In the genomic region with DNA sequence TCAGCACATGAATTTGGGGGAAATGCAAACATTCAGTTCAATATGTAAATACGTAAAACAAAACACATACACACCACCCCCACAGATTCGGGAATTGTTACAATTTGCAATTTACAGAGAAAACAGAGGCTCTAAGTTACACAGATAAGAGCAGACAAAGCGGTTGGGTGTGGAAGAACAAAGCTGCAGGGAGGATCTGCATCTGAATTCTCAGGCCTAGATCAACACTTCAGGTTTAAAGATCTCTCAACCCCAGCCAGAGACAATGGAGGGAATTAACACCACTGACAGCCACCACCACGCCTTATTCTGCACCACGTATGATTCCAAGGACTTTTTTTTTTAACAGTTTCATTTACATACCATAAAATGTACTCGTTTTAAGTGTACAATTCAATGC, we compare ENCODE assay signal across 34 cellular contexts.
"Had no signal": no experiment of that assay in that cellular context is flagged by ENCODE, and none has a peak within 500 bp of the region (broad histone marks: within the 10 kb centered on the region; RNA-seq: fewer than 3 reads in every experiment).

No MANE protein-coding gene starts in this region.

- H3K4me3 ChIP-seq: adrenal gland, body of pancreas, breast epithelium had no signal

- FAIRE-seq: astrocyte, TTC549 had no signal

- DNase-seq: activated CD4-positive, alpha-beta memory T cell treated with anti-CD3 and anti-CD28 coated beads, Interleukin-2, amount 10 ng/mL, durations not matched to agents 7 days and 5 days; activated CD4-positive, alpha-beta T cell treated with anti-CD3 and anti-CD28 coated beads for 1 hour; activated CD4-positive, alpha-beta T cell treated with anti-CD3 and anti-CD28 coated beads for 36 hours; activated CD4-positive, alpha-beta T cell treated with anti-CD3 and anti-CD28 coated beads for 48 hours; activated CD4-positive, alpha-beta T cell treated with anti-CD3 and anti-CD28 coated beads, Interleukin-2, amount 10 ng/mL, durations not matched to agents 7 days and 5 days; activated CD4-positive, alpha-beta T cell treated with anti-CD3 and anti-CD28 coated beads, Interleukin-2, amount 50 U/mL, for 48 hours; activated CD4-positive, CD25-positive, alpha-beta regulatory T cell; activated CD8-positive, alpha-beta memory T cell treated with anti-CD3 and anti-CD28 coated beads for 24 hours; activated CD8-positive, alpha-beta memory T cell treated with anti-CD3 and anti-CD28 coated beads, Interleukin-2, amount 10 ng/mL, durations not matched to agents 7 days and 5 days; activated CD8-positive, alpha-beta T cell treated with anti-CD3 and anti-CD28 coated beads, Interleukin-2, amount 10 ng/mL, durations not matched to agents 7 days and 5 days; activated effector memory CD4-positive, alpha-beta T cell treated with anti-CD3 and anti-CD28 coated beads, Interleukin-2, amount 50 U/mL, for 16 hours; activated gamma-delta T cell treated with Interleukin-2 at 50 U/mL for 16 hours; activated naive CD4-positive, alpha-beta T cell; activated naive CD4-positive, alpha-beta T cell treated with anti-CD3 and anti-CD28 coated beads for 36 hours; activated naive CD4-positive, alpha-beta T cell treated with anti-CD3 and anti-CD28 coated beads, Interleukin-2, amount 50 U/mL, for 16 hours; activated naive CD8-positive, alpha-beta T cell treated with anti-CD3 and anti-CD28 coated beads for 36 hours; activated T-cell treated with anti-CD3 and anti-CD28 coated beads for 4 hours; activated T-cell treated with anti-CD3 and anti-CD28 coated beads, Interleukin-2, amount 50 U/mL, for 1 hour; activated T-cell treated with anti-CD3 and anti-CD28 coated beads, Interleukin-2, amount 50 U/mL, for 4 hours; activated T-cell treated with anti-CD3 and anti-CD28 coated beads, Interleukin-2, amount 50 U/mL, for 72 hours; adrenal gland; amniotic stem cell; body of pancreas; brain microvascular endothelial cell; central memory CD4-positive, alpha-beta T cell; T-helper 2 cell; T-helper 9 cell had no signal

- H3K36me3 ChIP-seq: adrenal gland, brain microvascular endothelial cell, breast epithelium had no signal

- H3K9me3 ChIP-seq: adrenal gland, body of pancreas, breast epithelium had no signal

- ATAC-seq: activated CD4-positive, alpha-beta T cell treated with anti-CD3 and anti-CD28 coated beads for 36 hours; activated CD4-positive, CD25-positive, alpha-beta regulatory T cell treated with anti-CD3 and anti-CD28 coated beads, Interleukin-2, amount 50 U/mL, for 24 hours; activated CD8-positive, alpha-beta memory T cell treated with anti-CD3 and anti-CD28 coated beads, Interleukin-2, amount 10 ng/mL, durations not matched to agents 7 days and 5 days; activated CD8-positive, alpha-beta T cell treated with anti-CD3 and anti-CD28 coated beads, Interleukin-2, amount 10 ng/mL, durations not matched to agents 7 days and 5 days; activated naive CD4-positive, alpha-beta T cell treated with anti-CD3 and anti-CD28 coated beads, Interleukin-2, amount 50 U/mL, for 72 hours; activated T-cell treated with anti-CD3 and anti-CD28 coated beads, Interleukin-2, amount 50 U/mL, for 4 hours; activated T-cell treated with anti-CD3 and anti-CD28 coated beads, Interleukin-2, amount 50 U/mL, for 72 hours; activated T-helper 17 cell treated with anti-CD3 and anti-CD28 coated beads, Interleukin-2, amount 50 U/mL, for 72 hours; body of pancreas had no signal

- H3K4me1 ChIP-seq: adrenal gland, breast epithelium had no signal

- H3K27ac ChIP-seq: adrenal gland, body of pancreas, brain microvascular endothelial cell, breast epithelium, VCaP had no signal

- H3K27me3 ChIP-seq: adrenal gland, body of pancreas, brain microvascular endothelial cell, breast epithelium had no signal
